8 cellular contexts compared by ENCODE assay signal in the genomic region with DNA sequence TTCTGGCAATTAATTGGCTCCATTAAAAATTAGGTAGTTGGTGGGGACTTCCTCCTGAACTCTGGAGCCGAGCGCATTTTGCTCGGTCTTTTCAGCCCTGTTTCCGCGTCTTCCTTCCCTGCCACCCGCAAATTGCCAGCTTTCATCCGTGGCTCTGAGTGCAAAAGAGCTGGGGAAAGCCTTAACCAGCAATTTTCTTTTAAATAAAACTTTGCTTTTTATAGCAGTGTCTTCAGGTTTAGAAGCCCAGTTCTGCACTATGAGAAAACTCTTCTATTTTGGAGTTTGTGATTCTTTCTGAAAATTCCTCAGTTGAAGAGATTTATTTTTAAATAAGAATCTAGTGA. TPM values are rescaled to one million over a fixed set of nuclear protein-coding genes. Genes with fewer than 3 reads are reported as not detected.
DNase-seq lines count a peak whose midpoint lies in the region; ATAC-seq lines count a peak whose summit lies in the region.

No MANE protein-coding gene starts in this region.

- H3K27me3 Mint-ChIP-seq in activated T-cell treated with anti-CD3 and anti-CD28 coated beads, Interleukin-2, amount 50 U/mL, for 4 hours (ENCODE audit: low read depth): no peaks in the 10 kb centered on the region
- H3K27me3 Mint-ChIP-seq in activated naive CD8-positive, alpha-beta T cell treated with anti-CD3 and anti-CD28 coated beads for 36 hours: no peaks in the 10 kb centered on the region

- no peaks in the 10 kb centered on the region for H3K9me3 Mint-ChIP-seq in activated T-cell treated with anti-CD3 and anti-CD28 coated beads, Interleukin-2, amount 50 U/mL, for 4 hours
- no peaks in the 10 kb centered on the region for H3K9me3 Mint-ChIP-seq in activated naive CD8-positive, alpha-beta T cell treated with anti-CD3 and anti-CD28 coated beads for 36 hours

- H3K27ac Mint-ChIP-seq in activated naive CD8-positive, alpha-beta T cell treated with anti-CD3 and anti-CD28 coated beads for 36 hours: peak overlapping the region; percentile 95

- H3K36me3 Mint-ChIP-seq in activated T-cell treated with anti-CD3 and anti-CD28 coated beads, Interleukin-2, amount 50 U/mL, for 4 hours (ENCODE audit: insufficient read depth): peaks cover 4% of the 10 kb centered on the region
- H3K36me3 Mint-ChIP-seq in activated naive CD8-positive, alpha-beta T cell treated with anti-CD3 and anti-CD28 coated beads for 36 hours: peaks cover 14% of the 10 kb centered on the region

- no peaks in the 10 kb centered on the region for H3K36me3 ChIP-seq in thymus (ENCODE audit: control insufficient read depth, insufficient read depth)

- H3K27ac ChIP-seq in layer of hippocampus (ENCODE audit: low read depth, low read length) (peak overlapping the region; percentile 93), thymus (ENCODE audit: low read depth) (peak overlapping the region; percentile 99)

- DNase-seq in activated T-cell treated with anti-CD3 and anti-CD28 coated beads, Interleukin-2, amount 50 U/mL, for 4 hours: no peak
- no peak for DNase-seq in activated T-cell treated with anti-CD3 and anti-CD28 coated beads, Interleukin-2, amount 50 U/mL, for 48 hours
- DNase-seq in activated naive CD8-positive, alpha-beta T cell treated with anti-CD3 and anti-CD28 coated beads for 36 hours: no peak
- DNase-seq in epidermal melanocyte (ENCODE audit: insufficient read length, low spot score) (no peak), ureter (ENCODE audit: low spot score) (no peak)

- H3K9me3 ChIP-seq in thymus (ENCODE audit: control insufficient read depth): no peaks in the 10 kb centered on the region

- no peaks in the 10 kb centered on the region for H3K27me3 ChIP-seq in layer of hippocampus (ENCODE audit: control insufficient read depth, insufficient read depth, low read length)
- no peaks in the 10 kb centered on the region for H3K27me3 ChIP-seq in thymus (ENCODE audit: control insufficient read depth, insufficient read depth)

- H3K4me3 ChIP-seq in thymus (ENCODE audit: low read length): peak overlapping the region; percentile 98

- peaks cover 45% of the 10 kb centered on the region for H3K4me1 Mint-ChIP-seq in activated T-cell treated with anti-CD3 and anti-CD28 coated beads, Interleukin-2, amount 50 U/mL, for 4 hours (ENCODE audit: low read depth)
- H3K4me1 Mint-ChIP-seq in activated naive CD8-positive, alpha-beta T cell treated with anti-CD3 and anti-CD28 coated beads for 36 hours: peaks cover 40% of the 10 kb centered on the region

- WGBS in thymus: under 1% methylated on average over 7 of the region's 7 CpGs

- peaks cover 9% of the 10 kb centered on the region for H3K4me1 ChIP-seq in thymus (ENCODE audit: control insufficient read depth, insufficient read depth, low read length)

- H3K4me3 Mint-ChIP-seq in activated T-cell treated with anti-CD3 and anti-CD28 coated beads, Interleukin-2, amount 50 U/mL, for 4 hours: peak overlapping the region; percentile 97
- H3K4me3 Mint-ChIP-seq in activated naive CD8-positive, alpha-beta T cell treated with anti-CD3 and anti-CD28 coated beads for 36 hours: peak overlapping the region; percentile 96

- ATAC-seq in activated T-cell treated with anti-CD3 and anti-CD28 coated beads, Interleukin-2, amount 50 U/mL, for 4 hours: peak in 1 of 2 donors; percentile 2
- no peak for ATAC-seq in GM21423 (IDR thresholded peaks at IDR 0.05; ENCODE audit: unreplicated experiment)

RNA-seq across cellular contexts. Expression of a gene that starts 0.7 kb away (rescaled TPM):
- total RNA-seq in activated T-cell treated with anti-CD3 and anti-CD28 coated beads, Interleukin-2, amount 50 U/mL, for 4 hours: 10 to 100 TPM; 41.7 to 47.4 (median 44.6) TPM
- 10 to 100 TPM; 48.4 to 56.6 TPM for total RNA-seq in activated naive CD8-positive, alpha-beta T cell treated with anti-CD3 and anti-CD28 coated beads for 36 hours
- polyA plus RNA-seq in thymus: 19.5 TPM
- total RNA-seq in ureter: 34.6 TPM

RNA-seq across cellular contexts. Expression of a gene that starts 0.8 kb away (rescaled TPM):
- total RNA-seq in activated T-cell treated with anti-CD3 and anti-CD28 coated beads, Interleukin-2, amount 50 U/mL, for 4 hours: under 1 TPM in 2 of 3 donors, not detected in 1; 0.16 to 0.19 TPM
- total RNA-seq in activated naive CD8-positive, alpha-beta T cell treated with anti-CD3 and anti-CD28 coated beads for 36 hours: under 1 TPM; 0.10 to 0.29 TPM
- polyA plus RNA-seq in thymus: 0.05 TPM
- total RNA-seq in ureter: not detected

RNA-seq across cellular contexts. Expression of a gene that starts 56.0 kb away (rescaled TPM):
- total RNA-seq in activated T-cell treated with anti-CD3 and anti-CD28 coated beads, Interleukin-2, amount 50 U/mL, for 4 hours: 1 to 10 TPM in 2 of 3 donors, under 1 TPM in 1; 0.45 to 4.9 (median 1.7) TPM
- total RNA-seq in activated naive CD8-positive, alpha-beta T cell treated with anti-CD3 and anti-CD28 coated beads for 36 hours: 1 to 10 TPM; 2.8 to 3.1 TPM
- 5.5 TPM for polyA plus RNA-seq in thymus
- total RNA-seq in ureter: 7.6 TPM
